Comparison of ENCODE assay signal across 8 cellular contexts in the genomic region with DNA sequence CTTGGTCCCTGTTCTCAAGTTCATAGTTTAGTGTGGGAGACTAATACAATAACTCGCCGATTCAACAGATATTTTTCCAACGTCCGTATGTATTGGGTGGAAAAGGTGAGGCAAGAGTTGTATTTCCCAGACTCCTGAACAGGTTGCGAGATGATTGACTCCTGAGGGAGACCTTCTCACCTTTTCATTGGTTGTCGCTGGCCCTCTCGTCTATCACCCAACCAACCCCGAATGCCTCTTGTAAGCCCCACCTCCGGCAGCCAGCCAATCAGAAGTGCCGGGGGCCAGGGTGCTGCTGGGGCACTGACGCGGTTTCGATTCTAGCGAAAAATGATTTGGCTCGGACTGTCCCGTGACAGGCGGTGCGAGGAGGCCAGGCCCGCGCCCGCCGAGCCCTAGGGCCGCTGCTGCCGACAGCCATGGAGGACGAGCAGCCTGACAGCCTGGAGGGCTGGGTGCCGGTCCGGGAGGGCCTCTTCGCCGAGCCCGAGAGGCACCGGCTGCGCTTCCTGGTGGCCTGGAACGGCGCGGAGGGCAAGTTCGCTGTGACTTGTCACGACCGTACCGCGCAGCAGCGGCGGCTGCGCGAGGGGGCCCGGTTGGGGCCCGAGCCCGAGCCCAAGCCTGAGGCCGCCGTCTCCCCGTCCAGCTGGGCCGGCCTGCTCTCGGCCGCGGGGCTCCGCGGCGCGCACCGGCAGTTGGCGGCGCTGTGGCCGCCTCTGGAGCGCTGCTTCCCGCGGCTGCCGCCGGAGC. TPM values are rescaled to one million over a fixed set of nuclear protein-coding genes. Genes with fewer than 3 reads are reported as not detected.
A peak's percentile ranks its signal among the peaks of the same experiment; 100 is the strongest.
DNase-seq lines count a peak whose midpoint lies in the region; ATAC-seq and TF ChIP-seq lines count a peak whose summit lies in the region.

WHAMM (plus strand) TSS at position 321 of the 753 bp plus-strand sequence; CDS start at position 420, 99 bp downstream.

- peak within 1 kb of the TSS; percentile 74 for H3K4me3 Mint-ChIP-seq in endodermal cell

- peaks cover 14% of the 10 kb centered on the region for H3K36me3 ChIP-seq in endodermal cell (ENCODE audit: control insufficient read depth, insufficient read depth, low read length)

- H3K4me1 Mint-ChIP-seq in endodermal cell = peaks cover 13% of the 10 kb centered on the region

- H3K27ac ChIP-seq in endodermal cell (ENCODE audit: low read depth, low read length) = peak within 1 kb of the TSS; percentile 88

- peak within 1 kb of the TSS; percentile 62 for H3K27ac Mint-ChIP-seq in endodermal cell

- H3K9me3 Mint-ChIP-seq in endodermal cell = no peaks in the 10 kb centered on the region

- H3K36me3 Mint-ChIP-seq in endodermal cell (ENCODE audit: low read depth) = peaks cover 10% of the 10 kb centered on the region

- DNase-seq in Caki2 (ENCODE audit: low read depth) (peak; percentile 98), HUDEP-2 (lab: John Stamatoyannopoulos, UW; ENCODE audit: unreplicated experiment in 76 of 76) (peak; percentile 70 to 99 (median 97)), NOMO-1 treated with dmso at 0.1 percent for 144 hours (lab: John Stamatoyannopoulos, UW; ENCODE audit: unreplicated experiment) (peak; percentile 89), endodermal cell (peak; percentile 98), mesenteric fat pad (ENCODE audit: low spot score) (peak; percentile 99)
- peak; percentile 89 for DNase-seq in activated CD8-positive, alpha-beta memory T cell treated with anti-CD3 and anti-CD28 coated beads, Interleukin-2, amount 50 U/mL, for 1 hour (ENCODE audit: extremely low read depth)
- peak; percentile 67 for DNase-seq in stimulated activated CD8-positive, alpha-beta memory T cell treated with anti-CD3 and anti-CD28 coated beads, Interleukin-15, amount 100 ng/mL, for 24 hours (ENCODE audit: low read depth)

- H3K27me3 Mint-ChIP-seq in endodermal cell (ENCODE audit: insufficient read depth) = peaks cover 4% of the 10 kb centered on the region

- H3K4me3 ChIP-seq in endodermal cell (ENCODE audit: low read length) = peak within 1 kb of the TSS; percentile 88

- in situ Hi-C loops in Caki2 (cut with HindIII; ENCODE audit: low pct_unique_long_range_greater_than_20kb, low sequenced_read_pairs) = loop anchor here (10.0 kb wide), 1 partner anchor 55 kb away; no protein-coding TSS in a partner anchor

- peaks cover 10% of the 10 kb centered on the region for H3K27me3 ChIP-seq in endodermal cell (ENCODE audit: control insufficient read depth, insufficient read depth, low read length, poor library complexity, severe bottlenecking)

- H3K9me3 ChIP-seq in endodermal cell (ENCODE audit: control insufficient read depth, low read length) = no peaks in the 10 kb centered on the region

- ATAC-seq in GM21381 (IDR thresholded peaks at IDR 0.05; ENCODE audit: unreplicated experiment) = peak; percentile 78

- TF ChIP-seq CTCF in endodermal cell (conservative IDR thresholded peaks at IDR 0.05) = peak; percentile 48

- no peaks in the 10 kb centered on the region for H3K4me1 ChIP-seq in endodermal cell (ENCODE audit: control insufficient read depth, insufficient read depth, low read length)

- WGBS in endodermal cell (ENCODE audit: insufficient coverage in 1 of 2, insufficient read length in 1 of 2), 2 experiments = 0% methylated on average over 34 to 67 of the region's 67 CpGs

- peak within 1 kb of the TSS; percentile 77 for H3K9ac ChIP-seq in endodermal cell (ENCODE audit: extremely low read depth, low read length, poor library complexity, severe bottlenecking)

RNA-seq across cellular contexts. Expression of gene WHAMM, which starts in this region (rescaled TPM):
- total RNA-seq in Caki2 (2014; rRNA removed; shearing (Covaris generic); ENCODE audit: low replicate concordance) = 5.4 and 7.0 TPM in 2 replicates
- total RNA-seq in endodermal cell = 1 to 10 TPM; 3.7 to 4.4 TPM
- 3.3 TPM for polyA plus RNA-seq in endodermal cell (2013, experiment 1 of 2)
- polyA plus RNA-seq in endodermal cell (2013, experiment 2 of 2) = 4.1 TPM
- 7.8 TPM for total RNA-seq in mesenteric fat pad

Comparison
In these comparisons a context has a peak if more than half of its experiments do, and no peak if none do; other contexts are left out.
1. Peak in every context shown above with its lines: DNase-seq, ATAC-seq, H3K4me3 ChIP-seq and H3K27ac ChIP-seq.